In genomic region chr10:101694056-101694673, GRCh38 we compare ENCODE assay signal across 8 cellular contexts. TPM values are rescaled to one million over a fixed set of nuclear protein-coding genes. Genes with fewer than 3 reads are reported as not detected.
DNase-seq lines count a peak whose midpoint lies in the region; ATAC-seq and TF ChIP-seq lines count a peak whose summit lies in the region.

No MANE protein-coding gene starts in this region.

- peak overlapping the region; percentile 100 for H3K4ac ChIP-seq in neuronal stem cell (ENCODE audit: low read length)

- WGBS in neuronal stem cell (ENCODE audit: extremely low coverage in 2 of 2, insufficient read length in 2 of 2, insufficient replicate concordance in 1 of 2), 2 donors: no CpG with 5 or more reads among the region's 60 CpGs

- DNase-seq in AG09319 (ENCODE audit: extremely low read depth, low read depth) (peak; percentile 18), Panc1 (ENCODE audit: low read depth, low spot score) (no peak), foreskin keratinocyte (peak; percentile 37 to 57), neuronal stem cell (ENCODE audit: low spot score) (peak; percentile 61), substantia nigra (lab: John Stamatoyannopoulos, UW) (peak in 44 of 49 donors; percentile 6 to 86 (median 55))
- peak; percentile 89 for DNase-seq in activated effector memory CD4-positive, alpha-beta T cell treated with anti-CD3 and anti-CD28 coated beads, Interleukin-2, amount 50 U/mL, for 16 hours

- H3K18ac ChIP-seq in neuronal stem cell (ENCODE audit: low read length): peak overlapping the region; percentile 100

- peak overlapping the region; percentile 97 for H2BK15ac ChIP-seq in neuronal stem cell (ENCODE audit: low read length)

- peak overlapping the region; percentile 78 for H3K23ac ChIP-seq in neuronal stem cell (ENCODE audit: low read depth, low read length, poor library complexity)

- H3K27ac ChIP-seq in Panc1 (ENCODE audit: low read length) (peak overlapping the region; percentile 80), foreskin keratinocyte (peak overlapping the region; percentile 85), neuronal stem cell (replicated peaks; ENCODE audit: low read length) (peak overlapping the region; percentile 82), substantia nigra (ENCODE audit: low read depth, low read length, poor library complexity, severe bottlenecking) (peak overlapping the region; percentile 88)

- H4K8ac ChIP-seq in neuronal stem cell (ENCODE audit: low read depth, low read length): peak overlapping the region; percentile 86

- peak overlapping the region; percentile 97 for H3K9ac ChIP-seq in neuronal stem cell (ENCODE audit: low read depth, low read length, poor library complexity)

- peak overlapping the region; percentile 100 for H2BK5ac ChIP-seq in neuronal stem cell (ENCODE audit: low read length)

- intact Hi-C loops in Panc1 (cut with micrococcal nuclease; ENCODE audit: unreplicated experiment): no loop called here

- peak overlapping the region; percentile 85 for H2AFZ ChIP-seq in neuronal stem cell (ENCODE audit: low read length)

- peaks cover 28% of the 10 kb centered on the region; the same call in 1 of the 2 replicates for H3K4me1 ChIP-seq in Panc1 (ENCODE audit: control insufficient read depth, insufficient read depth, low read length)
- H3K4me1 ChIP-seq in foreskin keratinocyte: peaks cover 9% of the 10 kb centered on the region
- peaks cover 0 to 8% of the 10 kb centered on the region in 2 donors for H3K4me1 ChIP-seq in neuronal stem cell (ENCODE audit: control insufficient read depth in 2 of 2, insufficient read depth in 1 of 2, low read depth in 1 of 2, low read length in 2 of 2)

- BruUV-seq in Panc1 (replicated peaks; lab: Mats Ljungman, UMichigan): no TSS peak

- in situ Hi-C loops in Panc1 (cut with HindIII; ENCODE audit: low pct_unique_long_range_greater_than_20kb, low sequenced_read_pairs): no loop called here

- H2BK120ac ChIP-seq in neuronal stem cell (ENCODE audit: low read depth, low read length): peak overlapping the region; percentile 85

- H3K36me3 ChIP-seq in Panc1 (ENCODE audit: control insufficient read depth, insufficient read depth, low read length): no peaks in the 10 kb centered on the region; the same call in 1 of the 2 replicates
- no peaks in the 10 kb centered on the region for H3K36me3 ChIP-seq in neuronal stem cell (replicated peaks in 1 of 2; ENCODE audit: control insufficient read depth in 2 of 2, insufficient read depth in 2 of 2, low read length in 2 of 2)

- H3K9me3 ChIP-seq in Panc1 (ENCODE audit: control insufficient read depth, insufficient read depth, low read depth, low read length): no peaks in the 10 kb centered on the region
- peaks cover 0 to 6% of the 10 kb centered on the region in 2 donors for H3K9me3 ChIP-seq in neuronal stem cell (replicated peaks in 1 of 2; ENCODE audit: control insufficient read depth in 2 of 2, insufficient read depth in 1 of 2, low read depth in 1 of 2, low read length in 2 of 2)

- POLR2A ChIA-PET in Panc1 (lab: Charles Lee): interaction anchor here (0.5 to 1.1 kb wide), 4 partner anchors 8 to 1321 kb away, joined by 3 to 18 read pairs (median 3); no protein-coding TSS in a partner anchor

- H3K14ac ChIP-seq in neuronal stem cell (ENCODE audit: low read length): peak overlapping the region; percentile 97

- H2BK12ac ChIP-seq in neuronal stem cell (ENCODE audit: low read length): peak overlapping the region; percentile 59

- ATAC-seq in GM18870 (IDR thresholded peaks at IDR 0.05; ENCODE audit: unreplicated experiment) (peak; percentile 40), HG03108 (IDR thresholded peaks at IDR 0.05; ENCODE audit: unreplicated experiment) (peak; percentile 59), Panc1 (peak; percentile 92), foreskin keratinocyte (peak; percentile 75)

- peak overlapping the region; percentile 85 for H3K4me2 ChIP-seq in neuronal stem cell (ENCODE audit: insufficient read depth, low read length, poor library complexity, severe bottlenecking)

- H3K79me1 ChIP-seq in neuronal stem cell (ENCODE audit: low read depth, low read length): peaks cover 2% of the 10 kb centered on the region

- peak overlapping the region; percentile 100 for H4K91ac ChIP-seq in neuronal stem cell (ENCODE audit: low read depth, low read length, poor library complexity)

- CTCF ChIA-PET in Panc1 (lab: Charles Lee): no interaction called here

- TF ChIP-seq CTCF in AG09319 (IDR thresholded peaks at IDR 0.05; ENCODE audit: low read depth, low read length) (no peak), Panc1 (IDR thresholded peaks at IDR 0.05) (no peak), foreskin keratinocyte (conservative IDR thresholded peaks at IDR 0.05) (no peak)

- H3K4me3 ChIP-seq in Panc1 (ENCODE audit: low read depth in 2 of 2, low read length in 2 of 2) (peak overlapping the region; percentile 72 to 76), neuronal stem cell (ENCODE audit: low read length in 2 of 2) (peak overlapping the region; percentile 44 to 85)

- H2AK5ac ChIP-seq in neuronal stem cell (ENCODE audit: low read depth, low read length): peak overlapping the region; percentile 54

- no peaks in the 10 kb centered on the region for H3K27me3 ChIP-seq in Panc1 (ENCODE audit: control insufficient read depth, insufficient read depth, low read length)
- no peaks in the 10 kb centered on the region for H3K27me3 ChIP-seq in foreskin keratinocyte
- peaks cover 0 to 77% (median 0%) of the 10 kb centered on the region in 3 experiments for H3K27me3 ChIP-seq in neuronal stem cell (ENCODE audit: control insufficient read depth in 3 of 3, insufficient read depth in 3 of 3, low read depth in 1 of 3, low read length in 3 of 3)

RNA-seq across cellular contexts. Expression of gene FBXW4, which starts 0.8 kb away (rescaled TPM):
- total RNA-seq in Panc1 (2021; ENCODE audit: unreplicated experiment): 61.5 TPM
- polyA plus RNA-seq in Panc1 (2012; ENCODE audit: insufficient read length): 89.5 TPM
- total RNA-seq in foreskin keratinocyte: 11.7 and 14.6 TPM in 2 replicates
- 14.6 and 16.9 TPM in 2 replicates for polyA plus RNA-seq in foreskin keratinocyte
- polyA plus RNA-seq in neuronal stem cell (2013, experiment 1 of 2): 33.3 TPM
- polyA plus RNA-seq in neuronal stem cell (2013, experiment 2 of 2): 35.4 TPM

Comparison
In these comparisons a context has a peak if more than half of its experiments do, and no peak if none do; other contexts are left out.
1. ATAC-seq: peak in every context shown above with its lines; median percentile 92 in Panc1; 75 in foreskin keratinocyte; 59 in HG03108; 40 in GM18870.